In the genomic region with DNA sequence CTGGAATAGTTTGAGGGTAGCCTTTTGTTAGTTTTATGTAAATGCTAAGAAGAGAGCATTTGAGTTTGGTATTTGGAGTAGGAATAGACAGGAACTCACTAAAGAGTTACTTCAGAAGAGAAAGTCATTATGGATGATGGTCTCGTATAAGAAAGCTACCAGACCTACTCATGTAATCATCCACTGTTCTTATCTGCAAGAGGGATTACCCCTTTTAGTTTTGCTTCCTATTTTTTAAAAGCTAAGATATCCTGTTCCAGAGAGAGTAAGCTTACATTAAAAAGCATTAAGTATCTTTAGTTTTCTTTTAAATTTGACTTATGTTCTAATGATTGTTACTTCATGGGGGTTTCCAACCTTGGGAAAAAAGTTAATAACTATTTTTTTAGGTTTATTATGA, we compare ENCODE assay signal across 14 cellular contexts. TPM values are rescaled to one million over a fixed set of nuclear protein-coding genes. Genes with fewer than 3 reads are reported as not detected.
DNase-seq lines count a peak whose midpoint lies in the region; ATAC-seq, FAIRE-seq and TF ChIP-seq lines count a peak whose summit lies in the region.
"Had no signal": no experiment of that assay in that cellular context is flagged by ENCODE, and none has a peak within 500 bp of the region (broad histone marks: within the 10 kb centered on the region; RNA-seq: fewer than 3 reads in every experiment).

No MANE protein-coding gene starts in this region.

- H3K4me3 ChIP-seq in kidney (ENCODE audit: low read length in 2 of 2): no peak overlapping the region
- H3K4me3 ChIP-seq in MM.1S (ENCODE audit: low read length): no peak overlapping the region

- H3K36me3 ChIP-seq in kidney (ENCODE audit: control insufficient read depth in 1 of 2, insufficient read depth in 2 of 2, low read length in 2 of 2): no peaks in the 10 kb centered on the region
- H3K36me3 ChIP-seq in MM.1S (replicated peaks; ENCODE audit: insufficient read depth, low read length): no peaks in the 10 kb centered on the region

- ATAC-seq in GM18511 (IDR thresholded peaks at IDR 0.05; ENCODE audit: unreplicated experiment) (peak; percentile 61), GM21529 (IDR thresholded peaks at IDR 0.05; ENCODE audit: unreplicated experiment) (peak; percentile 65), HG03442 (IDR thresholded peaks at IDR 0.05; ENCODE audit: unreplicated experiment) (peak; percentile 60)

- no peaks in the 10 kb centered on the region for H3K79me2 ChIP-seq in MM.1S (ENCODE audit: low read length)

- no peak overlapping the region for H3K4me2 ChIP-seq in MM.1S (ENCODE audit: low read depth, low read length)
- H3K4me2 ChIP-seq: KMS-11 had no signal

- intact Hi-C loops in kidney (cut with DNase I): no loop called here

- no peak for TF ChIP-seq CTCF in kidney (IDR thresholded peaks at IDR 0.05; ENCODE audit: borderline replicate concordance, extremely low read depth, insufficient read depth)
- no peak for TF ChIP-seq CTCF in MM.1S (IDR thresholded peaks at IDR 0.05; ENCODE audit: low read length)

- H3K4me1 ChIP-seq in kidney (ENCODE audit: control insufficient read depth in 1 of 2, insufficient read depth in 1 of 2, low read depth in 1 of 2, low read length in 2 of 2): no peaks in the 10 kb centered on the region
- H3K4me1 ChIP-seq in MM.1S (ENCODE audit: low read length): no peaks in the 10 kb centered on the region

- H3K27ac ChIP-seq in kidney (ENCODE audit: low read depth in 2 of 2, low read length in 2 of 2): no peak overlapping the region
- H3K27ac ChIP-seq in MM.1S (ENCODE audit: low read length): no peak overlapping the region
- H3K27ac ChIP-seq: KMS-11 had no signal

- no peaks in the 10 kb centered on the region for H3F3A ChIP-seq in MM.1S (ENCODE audit: insufficient read depth, low read length)

- H3K9ac ChIP-seq in kidney (ENCODE audit: low read length in 2 of 2): no peak overlapping the region
- H3K9ac ChIP-seq in MM.1S (ENCODE audit: low read length): no peak overlapping the region
- H3K9ac ChIP-seq: KMS-11 had no signal

- DNase-seq in kidney (no peak), NCI-H146 (lab: John Stamatoyannopoulos, UW) (no peak), MM.1S (no peak), ureter (ENCODE audit: low spot score) (no peak)
- DNase-seq: CD4-positive, alpha-beta memory T cell; foreskin fibroblast; nucleus accumbens; SHP77 treated with DMSO at 0.1 percent for 48 hours had no signal

- FAIRE-seq in colon (lab: Jason Lieb, UNC) (peak; percentile 61), kidney (lab: Jason Lieb, UNC) (no peak)

- H2AFZ ChIP-seq in MM.1S (ENCODE audit: low read length): no peak overlapping the region

- H3K9me3 ChIP-seq in kidney (ENCODE audit: control insufficient read depth in 1 of 2, low read length in 2 of 2) (no peaks in the 10 kb centered on the region), MM.1S (replicated peaks; ENCODE audit: insufficient read depth, low read length) (no peaks in the 10 kb centered on the region)

- no peaks in the 10 kb centered on the region for H4K20me1 ChIP-seq in MM.1S (ENCODE audit: insufficient read depth, low read length)

- no peaks in the 10 kb centered on the region for H3K27me3 ChIP-seq in MM.1S (replicated peaks; ENCODE audit: insufficient read depth, low read length)

- no peaks in the 10 kb centered on the region for H3K9me2 ChIP-seq in MM.1S (replicated peaks; ENCODE audit: insufficient read depth, low read length)

RNA-seq across cellular contexts. Expression of gene ART3, which starts 12.5 kb away (rescaled TPM):
- not detected for total RNA-seq in kidney
- polyA plus RNA-seq in kidney (ENCODE audit: insufficient read depth, low read depth, low replicate concordance): not detected
- total RNA-seq in ureter: not detected
- total RNA-seq: CD4-positive, alpha-beta memory T cell had no signal
- polyA plus RNA-seq: CD4-positive, alpha-beta memory T cell had no signal

RNA-seq across cellular contexts. Expression of gene CXCL11, which starts 26.1 kb away (rescaled TPM):
- total RNA-seq in kidney (not detected), ureter (0.31 TPM)
- polyA plus RNA-seq in kidney (ENCODE audit: insufficient read depth, low read depth, low replicate concordance): not detected
- total RNA-seq: CD4-positive, alpha-beta memory T cell; chondrocyte had no signal
- polyA plus RNA-seq: CD4-positive, alpha-beta memory T cell had no signal

RNA-seq across cellular contexts. Expression of gene CXCL10, which starts 38.7 kb away (rescaled TPM):
- 1.4 TPM for total RNA-seq in kidney
- polyA plus RNA-seq in kidney (ENCODE audit: insufficient read depth, low read depth, low replicate concordance): 1.3 TPM
- 0.34 TPM for total RNA-seq in ureter
- total RNA-seq: chondrocyte had no signal

RNA-seq across cellular contexts. Expression of gene CXCL9, which starts 54.7 kb away (rescaled TPM):
- total RNA-seq in kidney (1.4 TPM), ureter (1.2 TPM)
- polyA plus RNA-seq in kidney (ENCODE audit: insufficient read depth, low read depth, low replicate concordance): 1.2 TPM
- total RNA-seq: chondrocyte had no signal
- polyA plus RNA-seq: CD4-positive, alpha-beta memory T cell had no signal
